In genomic region chr7:140625908-140626868, GRCh38 we compare ENCODE assay signal across 8 cellular contexts. TPM values are rescaled to one million over a fixed set of nuclear protein-coding genes. Genes with fewer than 3 reads are reported as not detected.
DNase-seq lines count a peak whose midpoint lies in the region; ATAC-seq, FAIRE-seq and TF ChIP-seq lines count a peak whose summit lies in the region.

No MANE protein-coding gene starts in this region.

- peak overlapping the region; percentile 9 for H3K4me3 ChIP-seq in retinal pigment epithelial cell (ENCODE audit: low read length)

- TF ChIP-seq CTCF in retinal pigment epithelial cell (conservative IDR thresholded peaks at IDR 0.05; ENCODE audit: low read depth, low read length), result no peak

- ATAC-seq in left ventricle myocardium superior (peak; percentile 85), HG03520 (IDR thresholded peaks at IDR 0.05; ENCODE audit: unreplicated experiment) (no peak), GM18907 (IDR thresholded peaks at IDR 0.05; ENCODE audit: unreplicated experiment) (no peak)

- no peak for FAIRE-seq in GM19239 (lab: Jason Lieb, UNC)

- intact Hi-C loops in left ventricle myocardium superior (cut with micrococcal nuclease), result no loop called here

- DNase-seq in HS-5 (ENCODE audit: low read depth) (peak; percentile 90), amniotic stem cell (lab: John Stamatoyannopoulos, UW) (peak; percentile 78), left ventricle myocardium superior (peak; percentile 94), retinal pigment epithelial cell (ENCODE audit: low read depth) (no peak), NCI-H2029 treated with DMSO at 0.1 percent for 48 hours (lab: John Stamatoyannopoulos, UW) (no peak), GM19239 (ENCODE audit: insufficient read length, low spot score) (no peak)

RNA-seq across cellular contexts. Expression of gene DENND2A, which starts 14.4 kb away (rescaled TPM):
- total RNA-seq in left ventricle myocardium superior, result 14.4 TPM

RNA-seq across cellular contexts. Expression of gene ADCK2, which starts 46.6 kb away (rescaled TPM):
- total RNA-seq in left ventricle myocardium superior, result 10.0 TPM

Comparison
In these comparisons a context has a peak if more than half of its experiments do, and no peak if none do; other contexts are left out.
1. DNase-seq: peak in HS-5 (single experiment), amniotic stem cell (single experiment) and left ventricle myocardium superior (single experiment); none in retinal pigment epithelial cell (single experiment), NCI-H2029 treated with DMSO at 0.1 percent for 48 hours (single experiment) and GM19239 (single experiment).